Comparison of ENCODE assay signal across 9 cellular contexts in genomic region chr12:89960607-89961394, GRCh38.
DNase-seq lines count a peak whose midpoint lies in the region; ATAC-seq and TF ChIP-seq lines count a peak whose summit lies in the region.
"Had no signal": no experiment of that assay in that cellular context is flagged by ENCODE, and none has a peak within 500 bp of the region (broad histone marks: within the 10 kb centered on the region; RNA-seq: fewer than 3 reads in every experiment).

No MANE protein-coding gene starts in this region.

- H3K4me1 ChIP-seq in smooth muscle cell (ENCODE audit: low read depth), result no peaks in the 10 kb centered on the region
- peaks cover 9% of the 10 kb centered on the region for H3K4me1 ChIP-seq in vagina

- no peak overlapping the region for H3K4me2 ChIP-seq in smooth muscle cell

- ATAC-seq in HG02798 (IDR thresholded peaks at IDR 0.05; ENCODE audit: poor library complexity, unreplicated experiment), result peak; percentile 37

- H3K27ac ChIP-seq in RWPE1 (no peak overlapping the region), smooth muscle cell (ENCODE audit: low read depth) (peak overlapping the region; percentile 69), vagina (no peak overlapping the region)

- H3K36me3 ChIP-seq in smooth muscle cell (ENCODE audit: low read depth) (no peaks in the 10 kb centered on the region), vagina (no peaks in the 10 kb centered on the region)

- WGBS in smooth muscle cell (ENCODE audit: low lambda C conversion rate), result 63% methylated on average over 2 of the region's 2 CpGs

- no peak overlapping the region for H3K9ac ChIP-seq in smooth muscle cell (ENCODE audit: low read depth)

- intact Hi-C loops in vagina (cut with DNase I), result no loop called here

- DNase-seq in activated CD4-positive, alpha-beta T cell treated with anti-CD3 and anti-CD28 coated beads, Interleukin-2, amount 50 U/mL, for 48 hours, result peak; percentile 17 to 20
- DNase-seq in activated CD4-positive, alpha-beta T cell treated with anti-CD3 and anti-CD28 coated beads for 4 hours, result no peak
- DNase-seq in RWPE1 (ENCODE audit: low spot score) (peak; percentile 38), smooth muscle cell (lab: John Stamatoyannopoulos, UW; ENCODE audit: unreplicated experiment) (no peak), T1000 (lab: John Stamatoyannopoulos, UW) (no peak), NCI-H524 (lab: John Stamatoyannopoulos, UW) (no peak), vagina (ENCODE audit: extremely low spot score in 2 of 2) (no peak)
- DNase-seq: NCI-H1417 treated with DMSO at 0.1 percent for 48 hours had no signal

- no peaks in the 10 kb centered on the region for H4K20me1 ChIP-seq in smooth muscle cell (ENCODE audit: low read depth)

- no peaks in the 10 kb centered on the region for H3F3A ChIP-seq in smooth muscle cell (ENCODE audit: low read depth)

- POLR2A ChIA-PET in RWPE1 (lab: Yijun Ruan, JAX; ENCODE audit: low non-redundant PET), result no interaction called here

- TF ChIP-seq POLR2A in vagina (IDR thresholded peaks at IDR 0.05), result no peak

- H2AFZ ChIP-seq in smooth muscle cell (ENCODE audit: low read depth), result no peak overlapping the region

- no peaks in the 10 kb centered on the region for H3K79me2 ChIP-seq in smooth muscle cell (ENCODE audit: low read depth)

- TF ChIP-seq CTCF in RWPE1 (conservative IDR thresholded peaks at IDR 0.05; ENCODE audit: low read depth), result no peak
- no peak for TF ChIP-seq CTCF in smooth muscle cell (IDR thresholded peaks at IDR 0.05; ENCODE audit: borderline replicate concordance, insufficient read depth, poor library complexity, severe bottlenecking)
- TF ChIP-seq CTCF in vagina (IDR thresholded peaks at IDR 0.05), result no peak

- H3K4me3 ChIP-seq in smooth muscle cell, result no peak overlapping the region
- H3K4me3 ChIP-seq in vagina, result no peak overlapping the region

- H3K9me3 ChIP-seq in smooth muscle cell (replicated peaks; ENCODE audit: low read depth), result no peaks in the 10 kb centered on the region
- H3K9me3 ChIP-seq in vagina, result no peaks in the 10 kb centered on the region

- CTCF ChIA-PET in RWPE1 (lab: Yijun Ruan, JAX), result no interaction called here

- H3K27me3 ChIP-seq in smooth muscle cell (ENCODE audit: low read depth) (no peaks in the 10 kb centered on the region), vagina (no peaks in the 10 kb centered on the region)

Comparison
In these comparisons a context has a peak if more than half of its experiments do, and no peak if none do; other contexts are left out.
1. DNase-seq: peak in activated CD4-positive, alpha-beta T cell treated with anti-CD3 and anti-CD28 coated beads, Interleukin-2, amount 50 U/mL, for 48 hours (2 of 2) and RWPE1 (single experiment); none in activated CD4-positive, alpha-beta T cell treated with anti-CD3 and anti-CD28 coated beads for 4 hours (0 of 2), smooth muscle cell (single experiment), T1000 (single experiment), NCI-H524 (0 of 2) and vagina (0 of 2).